Comparison of ENCODE assay signal across 14 cellular contexts in the genomic region with DNA sequence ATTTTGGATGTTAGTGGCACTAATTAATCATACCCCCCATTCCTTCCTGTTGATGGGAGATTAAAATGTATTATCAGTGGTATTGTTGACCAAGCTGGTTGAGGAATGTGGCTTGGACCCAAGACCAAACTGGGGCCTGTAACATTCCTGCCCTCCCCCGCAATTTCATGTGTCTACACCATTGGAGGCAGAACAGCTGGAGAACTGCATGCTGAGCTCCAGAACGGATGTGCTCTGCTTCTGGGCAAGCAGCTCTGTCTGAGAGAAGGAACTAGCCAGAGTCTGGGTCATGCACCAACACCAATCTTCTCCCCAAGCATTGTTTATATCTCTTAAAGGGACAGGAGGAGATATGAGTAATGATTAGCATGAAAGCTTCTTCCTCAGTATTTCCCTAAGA.
DNase-seq lines count a peak whose midpoint lies in the region; ATAC-seq, FAIRE-seq and TF ChIP-seq lines count a peak whose summit lies in the region.
"Had no signal": no experiment of that assay in that cellular context is flagged by ENCODE, and none has a peak within 500 bp of the region (broad histone marks: within the 10 kb centered on the region; RNA-seq: fewer than 3 reads in every experiment).

No MANE protein-coding gene starts in this region.

- no peak for TF ChIP-seq CTCF in Peyer's patch (IDR thresholded peaks at IDR 0.05)

- no peaks in the 10 kb centered on the region for H3K27me3 ChIP-seq in adipocyte (replicated peaks; ENCODE audit: control insufficient read depth, insufficient read depth, low read length)
- H3K27me3 ChIP-seq in Peyer's patch = no peaks in the 10 kb centered on the region
- H3K27me3 ChIP-seq: spleen had no signal

- DNase-seq in H54 (ENCODE audit: insufficient read length, low spot score) = no peak
- peak; percentile 68 for DNase-seq in adipocyte (ENCODE audit: low read depth)
- peak; percentile 63 for DNase-seq in foreskin melanocyte
- DNase-seq in non-pigmented ciliary epithelial cell (ENCODE audit: low read depth) = peak; percentile 92
- DNase-seq in Peyer's patch = no peak
- no peak for DNase-seq in NCI-H2081 treated with DMSO at 0.1 percent for 48 hours (lab: John Stamatoyannopoulos, UW)
- no peak for DNase-seq in hippocampal formation (lab: John Stamatoyannopoulos, UW)
- DNase-seq: activated effector memory CD4-positive, alpha-beta T cell treated with anti-CD3 and anti-CD28 coated beads, Interleukin-2, amount 50 U/mL, for 16 hours; CD4-positive, alpha-beta T cell; head of caudate nucleus; NCI-H1092; spleen had no signal

- H3K36me3 ChIP-seq in adipocyte (ENCODE audit: control insufficient read depth, insufficient read depth, low read length, severe bottlenecking) (no peaks in the 10 kb centered on the region), Peyer's patch (no peaks in the 10 kb centered on the region)
- H3K36me3 ChIP-seq: spleen had no signal

- TF ChIP-seq POLR2A in H54 (IDR thresholded peaks at IDR 0.05; ENCODE audit: low read depth, low read length) (no peak), Peyer's patch (IDR thresholded peaks at IDR 0.05) (no peak)

- ATAC-seq in GM18520 (IDR thresholded peaks at IDR 0.05; ENCODE audit: unreplicated experiment) = no peak

- H3K4me3 ChIP-seq in adipocyte (ENCODE audit: low read length) (no peak overlapping the region), Peyer's patch (no peak overlapping the region)
- H3K4me3 ChIP-seq: spleen had no signal

- FAIRE-seq in H54 (lab: Jason Lieb, UNC) = peak; percentile 6
- FAIRE-seq: colon had no signal

- H3K27ac ChIP-seq in Peyer's patch = no peak overlapping the region

- H3K4me1 ChIP-seq in adipocyte (ENCODE audit: control insufficient read depth, insufficient read depth, low read length) (no peaks in the 10 kb centered on the region), Peyer's patch (no peaks in the 10 kb centered on the region)

- H3K9me3 ChIP-seq in adipocyte (ENCODE audit: control insufficient read depth, low read length) = no peaks in the 10 kb centered on the region
- no peaks in the 10 kb centered on the region for H3K9me3 ChIP-seq in Peyer's patch
- H3K9me3 ChIP-seq: spleen had no signal

- no peak overlapping the region for H3K9ac ChIP-seq in adipocyte (ENCODE audit: low read length)

Comparison
In these comparisons a context has a peak if more than half of its experiments do, and no peak if none do; other contexts are left out.
1. DNase-seq: peak in adipocyte (single experiment), foreskin melanocyte (single experiment) and non-pigmented ciliary epithelial cell (single experiment); none in H54 (single experiment), Peyer's patch (0 of 3), NCI-H2081 treated with DMSO at 0.1 percent for 48 hours (single experiment) and hippocampal formation (0 of 2).